Comparison of ENCODE assay signal across 8 cellular contexts in the genomic region with DNA sequence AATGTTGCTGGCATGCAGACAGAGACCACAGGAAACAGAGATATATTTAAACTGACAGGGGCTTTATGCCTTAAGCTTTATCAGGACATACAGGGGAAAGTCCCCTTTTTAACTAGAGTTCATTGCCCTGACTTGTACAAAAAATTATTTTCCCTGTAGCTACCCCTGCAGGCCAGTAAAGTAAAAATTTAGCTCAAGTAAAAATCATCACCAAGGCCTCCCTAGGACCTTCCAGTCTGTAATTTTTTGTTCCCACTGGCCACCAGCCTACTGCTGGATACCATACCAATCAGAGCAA.
DNase-seq lines count a peak whose midpoint lies in the region; ATAC-seq, FAIRE-seq and TF ChIP-seq lines count a peak whose summit lies in the region.

No MANE protein-coding gene starts in this region.

- no peak for FAIRE-seq in GM12878 (lab: Jason Lieb, UNC)

- H3K9me3 ChIP-seq in GM12878 (replicated peaks; ENCODE audit: control insufficient read depth, insufficient read depth, low read length) (no peaks in the 10 kb centered on the region), mucosa of descending colon (no peaks in the 10 kb centered on the region)

- CTCF ChIA-PET in GM12878 (lab: Yijun Ruan, JAX) = interaction anchor here (0.5 to 2.1 kb wide), 8 partner anchors 9 to 1825 kb away, joined by 3 to 5 read pairs (median 3); no protein-coding TSS in a partner anchor
- CTCF ChIA-PET in activated CD4-positive, alpha-beta memory T cell treated with anti-CD3 and anti-CD28 coated beads for 36 hours (lab: Charles Lee) = no interaction called here

- no peaks in the 10 kb centered on the region for H3K27me3 ChIP-seq in KMS-11 (ENCODE audit: insufficient read depth, low read depth)
- no peaks in the 10 kb centered on the region for H3K27me3 ChIP-seq in GM12878 (replicated peaks in 1 of 2; ENCODE audit: control insufficient read depth in 2 of 2, insufficient read depth in 2 of 2, low read length in 1 of 2)

- H3K4me1 ChIP-seq in KMS-11 (ENCODE audit: low read depth, poor library complexity, severe bottlenecking) = peaks cover 10% of the 10 kb centered on the region
- H3K4me1 ChIP-seq in GM12878 (ENCODE audit: control insufficient read depth, insufficient read depth, low read length) = no peaks in the 10 kb centered on the region
- H3K4me1 ChIP-seq in mucosa of descending colon (ENCODE audit: low read depth) = no peaks in the 10 kb centered on the region

- H3K79me2 ChIP-seq in KMS-11 (ENCODE audit: insufficient read depth, low read depth) (no peaks in the 10 kb centered on the region), GM12878 (ENCODE audit: control insufficient read depth, insufficient read depth, low read length) (no peaks in the 10 kb centered on the region)

- intact Hi-C loops in GM12878 (cut with micrococcal nuclease; ENCODE audit: unreplicated experiment) (no loop called here), natural killer cell (cut with micrococcal nuclease) (no loop called here), mucosa of descending colon (cut with DNase I, micrococcal nuclease) (no loop called here)
- intact Hi-C loops in activated CD4-positive, alpha-beta memory T cell treated with anti-CD3 and anti-CD28 coated beads for 36 hours (cut with micrococcal nuclease) = no loop called here

- H3K4me3 Mint-ChIP-seq in natural killer cell = no peak overlapping the region
- H3K4me3 Mint-ChIP-seq in activated CD4-positive, alpha-beta memory T cell treated with anti-CD3 and anti-CD28 coated beads for 36 hours = no peak overlapping the region

- H3K4me2 ChIP-seq in KMS-11 = no peak overlapping the region
- no peak overlapping the region for H3K4me2 ChIP-seq in GM12878 (ENCODE audit: control insufficient read depth, insufficient read depth)

- TF ChIP-seq POLR2A in GM12878 (IDR thresholded peaks at IDR 0.05; ENCODE audit: low read depth, low read length) = no peak

- 0 out of 4 replicates have a peak, but pooled peaks of 1 of the 2 experiments have one; percentile 36 for TF ChIP-seq EP300 in GM12878 (IDR thresholded peaks at IDR 0.05; ENCODE audit: borderline replicate concordance in 1 of 2, control insufficient read depth in 1 of 2, low read depth in 2 of 2, low read length in 2 of 2)

- H3K9ac ChIP-seq in KMS-11 = no peak overlapping the region
- H3K9ac ChIP-seq in GM12878 (ENCODE audit: control insufficient read depth, insufficient read depth, low read length) = no peak overlapping the region

- H3K27ac Mint-ChIP-seq in natural killer cell = no peak overlapping the region
- H3K27ac Mint-ChIP-seq in activated CD4-positive, alpha-beta memory T cell treated with anti-CD3 and anti-CD28 coated beads for 36 hours = no peak overlapping the region

- H3K4me1 Mint-ChIP-seq in natural killer cell = no peaks in the 10 kb centered on the region
- H3K4me1 Mint-ChIP-seq in activated CD4-positive, alpha-beta memory T cell treated with anti-CD3 and anti-CD28 coated beads for 36 hours (ENCODE audit: low read depth) = no peaks in the 10 kb centered on the region

- H4K20me1 ChIP-seq in KMS-11 (ENCODE audit: insufficient read depth) (no peaks in the 10 kb centered on the region), GM12878 (ENCODE audit: control insufficient read depth, insufficient read depth) (no peaks in the 10 kb centered on the region)

- no TSS peak for BruUV-seq in GM12878 (replicated peaks; lab: Mats Ljungman, UMichigan)

- SMC1A ChIA-PET in GM12878 (lab: Charles Lee; ENCODE audit: uncharacterized antibody, unreplicated experiment) = interaction anchor here (0.5 to 1.3 kb wide), 6 partner anchors 20 to 1821 kb away, joined by 3 to 5 read pairs (median 3); partner anchors contain the start of gene SOX4

- H3K27ac ChIP-seq in KMS-11 = no peak overlapping the region
- H3K27ac ChIP-seq in GM12878 (ENCODE audit: control insufficient read depth, insufficient read depth) = no peak overlapping the region

- H3K4me3 ChIP-seq in KMS-11 (IDR thresholded peaks at IDR 0.05; ENCODE audit: insufficient read depth, low read depth, low read length) = no peak overlapping the region
- no peak overlapping the region for H3K4me3 ChIP-seq in GM12878
- no peak overlapping the region for H3K4me3 ChIP-seq in mucosa of descending colon

- DNase-seq in GM10266 (ENCODE audit: extremely low spot score) (peak; percentile 6), GM12878 (ENCODE audit: low read depth, low spot score) (peak; percentile 7), myocyte (ENCODE audit: low read depth) (peak; percentile 43), natural killer cell (no peak), GM19238 (ENCODE audit: insufficient read length, low spot score) (no peak), mucosa of descending colon (no peak)
- no peak for DNase-seq in activated CD4-positive, alpha-beta memory T cell treated with anti-CD3 and anti-CD28 coated beads for 36 hours

- peak; percentile 63 for TF ChIP-seq RAD21 in GM12878 (IDR thresholded peaks at IDR 0.05; ENCODE audit: insufficient read depth, low read depth, low read length)

- ATAC-seq in GM12878 = peak; percentile 88
- no peak for ATAC-seq in natural killer cell
- no peak for ATAC-seq in mucosa of descending colon

- H3K9me3 Mint-ChIP-seq in natural killer cell = peaks cover 3 to 6% of the 10 kb centered on the region in 2 donors
- H3K9me3 Mint-ChIP-seq in activated CD4-positive, alpha-beta memory T cell treated with anti-CD3 and anti-CD28 coated beads for 36 hours = peaks cover 2% of the 10 kb centered on the region

- no peak overlapping the region for H2AFZ ChIP-seq in KMS-11 (ENCODE audit: low read depth)
- H2AFZ ChIP-seq in GM12878 (ENCODE audit: control insufficient read depth, low read depth, low read length) = no peak overlapping the region

- TF ChIP-seq CTCF in GM10266 (IDR thresholded peaks at IDR 0.05; ENCODE audit: control insufficient read depth, insufficient read depth, low read depth, missing control alignments) (peak; percentile 1), KMS-11 (conservative IDR thresholded peaks at IDR 0.05; ENCODE audit: low read depth, low read length) (peak; percentile 35), GM12878 (IDR thresholded peaks at IDR 0.05 in 2 of 3, conservative IDR thresholded peaks at IDR 0.05 in 1 of 3; ENCODE audit: control insufficient read depth in 2 of 3, extremely low read depth in 1 of 3, insufficient read depth in 1 of 3, low read depth in 3 of 3, low read length in 3 of 3) (peak in 2 of 3 experiments; percentile 29 to 53; a peak in 1 of 6 replicates), natural killer cell (IDR thresholded peaks at IDR 0.05) (no peak), mucosa of descending colon (IDR thresholded peaks at IDR 0.05) (no peak)

- POLR2A ChIA-PET in GM12878 (lab: Charles Lee) = no interaction called here
- POLR2A ChIA-PET in activated CD4-positive, alpha-beta memory T cell treated with anti-CD3 and anti-CD28 coated beads for 36 hours (lab: Charles Lee) = no interaction called here

- RAD21 ChIA-PET in GM12878 (lab: Charles Lee; ENCODE audit: unreplicated experiment) = interaction anchor here (0.8 to 2.0 kb wide), 4 partner anchors 1010 to 1824 kb away, joined by 3 to 6 read pairs (median 6); partner anchors contain the start of gene SOX4

- no peaks in the 10 kb centered on the region for H3K27me3 Mint-ChIP-seq in natural killer cell (ENCODE audit: low read depth in 2 of 2)
- H3K27me3 Mint-ChIP-seq in activated CD4-positive, alpha-beta memory T cell treated with anti-CD3 and anti-CD28 coated beads for 36 hours = no peaks in the 10 kb centered on the region

- in situ Hi-C loops in GM12878 (cut with MboI) = no loop called here

- H3K36me3 Mint-ChIP-seq in natural killer cell = no peaks in the 10 kb centered on the region
- H3K36me3 Mint-ChIP-seq in activated CD4-positive, alpha-beta memory T cell treated with anti-CD3 and anti-CD28 coated beads for 36 hours = no peaks in the 10 kb centered on the region

- H3K36me3 ChIP-seq in KMS-11 (ENCODE audit: insufficient read depth) = no peaks in the 10 kb centered on the region
- H3K36me3 ChIP-seq in GM12878 (ENCODE audit: control insufficient read depth in 2 of 2, insufficient read depth in 2 of 2, low read length in 1 of 2) = no peaks in the 10 kb centered on the region
- H3K36me3 ChIP-seq in mucosa of descending colon (ENCODE audit: low read depth) = no peaks in the 10 kb centered on the region

TF ChIP-seq in GM12878, 131 proteins besides CTCF, POLR2A, EP300 and RAD21 (continues in another document):
- 0 out of 4 replicates have a peak, but pooled peaks of 1 of the 2 experiments have one; percentile 18 for TF ChIP-seq ETV6 (conservative IDR thresholded peaks at IDR 0.05 in 1 of 2, IDR thresholded peaks at IDR 0.05 in 1 of 2; ENCODE audit: borderline replicate concordance in 1 of 2, low read depth in 1 of 2)
- TF ChIP-seq TBL1XR1 (IDR thresholded peaks at IDR 0.05; ENCODE audit: low read depth, low read length) = 0 out of 2 replicates have a peak, but pooled peaks have one; percentile 22
- TF ChIP-seq, protein P1, sequence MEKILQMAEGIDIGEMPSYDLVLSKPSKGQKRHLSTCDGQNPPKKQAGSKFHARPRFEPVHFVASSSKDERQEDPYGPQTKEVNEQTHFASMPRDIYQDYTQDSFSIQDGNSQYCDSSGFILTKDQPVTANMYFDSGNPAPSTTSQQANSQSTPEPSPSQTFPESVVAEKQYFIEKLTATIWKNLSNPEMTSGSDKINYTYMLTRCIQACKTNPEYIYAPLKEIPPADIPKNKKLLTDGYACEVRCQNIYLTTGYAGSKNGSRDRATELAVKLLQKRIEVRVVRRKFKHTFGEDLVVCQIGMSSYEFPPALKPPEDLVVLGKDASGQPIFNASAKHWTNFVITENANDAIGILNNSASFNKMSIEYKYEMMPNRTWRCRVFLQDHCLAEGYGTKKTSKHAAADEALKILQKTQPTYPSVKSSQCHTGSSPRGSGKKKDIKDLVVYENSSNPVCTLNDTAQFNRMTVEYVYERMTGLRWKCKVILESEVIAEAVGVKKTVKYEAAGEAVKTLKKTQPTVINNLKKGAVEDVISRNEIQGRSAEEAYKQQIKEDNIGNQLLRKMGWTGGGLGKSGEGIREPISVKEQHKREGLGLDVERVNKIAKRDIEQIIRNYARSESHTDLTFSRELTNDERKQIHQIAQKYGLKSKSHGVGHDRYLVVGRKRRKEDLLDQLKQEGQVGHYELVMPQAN (conservative IDR thresholded peaks at IDR 0.05) = no peak
- no peak for TF ChIP-seq BMI1 (IDR thresholded peaks at IDR 0.05; ENCODE audit: borderline replicate concordance)
- no peak for TF ChIP-seq BRCA1 (IDR thresholded peaks at IDR 0.05; ENCODE audit: low read depth, low read length)
- TF ChIP-seq CREM (IDR thresholded peaks at IDR 0.05; ENCODE audit: low read depth) = 0 out of 2 replicates have a peak, but pooled peaks have one; percentile 23
- TF ChIP-seq ESRRA (IDR thresholded peaks at IDR 0.05; ENCODE audit: low read length) = no peak
- no peak for TF ChIP-seq KDM1A (IDR thresholded peaks at IDR 0.05; ENCODE audit: borderline replicate concordance)
- TF ChIP-seq ATF7 (IDR thresholded peaks at IDR 0.05; ENCODE audit: low read depth) = no peak
- no peak for TF ChIP-seq KLF5 (IDR thresholded peaks at IDR 0.05; ENCODE audit: partially characterized antibody)
- 0 out of 2 replicates have a peak, but pooled peaks have one; percentile 13 for TF ChIP-seq SMARCA5 (IDR thresholded peaks at IDR 0.05)

Comparison
In these comparisons a context has a peak if more than half of its experiments do, and no peak if none do; other contexts are left out.
1. DNase-seq: peak in GM10266 (single experiment), GM12878 (single experiment) and myocyte (single experiment); none in natural killer cell (single experiment), GM19238 (single experiment), mucosa of descending colon (0 of 3) and activated CD4-positive, alpha-beta memory T cell treated with anti-CD3 and anti-CD28 coated beads for 36 hours (single experiment).
2. CTCF ChIP-seq: peak in GM10266 (single experiment), KMS-11 (single experiment) and GM12878 (2 of 3); none in natural killer cell (single experiment) and mucosa of descending colon (single experiment).